13 cellular contexts compared by ENCODE assay signal in the genomic region with DNA sequence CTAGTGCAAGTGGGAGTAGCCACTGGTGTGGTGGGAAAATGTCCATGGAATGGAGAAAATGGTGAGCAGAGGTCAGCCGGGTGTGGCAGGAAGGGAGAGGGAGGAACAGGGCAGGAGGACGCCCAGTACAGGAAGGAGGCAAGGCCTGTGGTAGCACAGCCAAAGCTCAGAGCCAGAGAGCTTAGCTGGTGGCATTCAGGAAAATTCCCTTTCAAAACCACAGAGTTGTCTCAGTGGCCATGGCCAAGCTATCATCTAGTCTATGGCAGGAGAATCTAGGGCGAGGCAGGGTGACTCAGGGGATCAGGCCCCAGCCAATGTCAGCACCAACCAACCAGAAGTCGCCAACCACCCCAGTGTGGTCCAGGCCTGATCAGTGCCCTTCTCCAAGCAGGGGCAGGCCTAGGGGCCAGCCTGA.
DNase-seq lines count a peak whose midpoint lies in the region; ATAC-seq and TF ChIP-seq lines count a peak whose summit lies in the region.
"Had no signal": no experiment of that assay in that cellular context is flagged by ENCODE, and none has a peak within 500 bp of the region (broad histone marks: within the 10 kb centered on the region; RNA-seq: fewer than 3 reads in every experiment).

No MANE protein-coding gene starts in this region.

- no peaks in the 10 kb centered on the region for H3K36me3 Mint-ChIP-seq in activated CD8-positive, alpha-beta T cell treated with anti-CD3 and anti-CD28 coated beads for 36 hours (ENCODE audit: low read depth)
- no peaks in the 10 kb centered on the region for H3K36me3 Mint-ChIP-seq in activated CD8-positive, alpha-beta T cell treated with anti-CD3 and anti-CD28 coated beads, Interleukin-2, amount 10 ng/mL, durations not matched to agents 7 days and 5 days (ENCODE audit: low read depth)
- H3K36me3 Mint-ChIP-seq in effector memory CD8-positive, alpha-beta T cell (ENCODE audit: insufficient read depth), result no peaks in the 10 kb centered on the region

- H3K27me3 ChIP-seq in SJSA1 (replicated peaks) (no peaks in the 10 kb centered on the region), spleen (replicated peaks in 1 of 7) (no peaks in the 10 kb centered on the region)
- H3K27me3 ChIP-seq: tibial nerve had no signal

- ATAC-seq in activated CD8-positive, alpha-beta T cell treated with anti-CD3 and anti-CD28 coated beads for 36 hours, result peak; percentile 37
- no peak for ATAC-seq in activated CD8-positive, alpha-beta T cell treated with anti-CD3 and anti-CD28 coated beads, Interleukin-2, amount 10 ng/mL, durations not matched to agents 7 days and 5 days
- no peak for ATAC-seq in effector memory CD8-positive, alpha-beta T cell (replicated peaks)

- intact Hi-C loops in activated CD8-positive, alpha-beta T cell treated with anti-CD3 and anti-CD28 coated beads for 36 hours (cut with micrococcal nuclease), result no loop called here
- intact Hi-C loops in spleen (cut with DNase I; ENCODE audit: low total_unique reads), result no loop called here

- 63 to 78% (median 65%) methylated on average over 3 to 4 of the region's 4 CpGs for WGBS in spleen, 5 donors

- H3K9me3 Mint-ChIP-seq in activated CD8-positive, alpha-beta T cell treated with anti-CD3 and anti-CD28 coated beads for 36 hours, result no peaks in the 10 kb centered on the region
- H3K9me3 Mint-ChIP-seq in activated CD8-positive, alpha-beta T cell treated with anti-CD3 and anti-CD28 coated beads, Interleukin-2, amount 10 ng/mL, durations not matched to agents 7 days and 5 days (ENCODE audit: insufficient read depth), result no peaks in the 10 kb centered on the region
- H3K9me3 Mint-ChIP-seq in effector memory CD8-positive, alpha-beta T cell, result no peaks in the 10 kb centered on the region
- H3K9me3 Mint-ChIP-seq: nephron had no signal

- no peaks in the 10 kb centered on the region for H3K27me3 Mint-ChIP-seq in activated CD8-positive, alpha-beta T cell treated with anti-CD3 and anti-CD28 coated beads for 36 hours
- H3K27me3 Mint-ChIP-seq in activated CD8-positive, alpha-beta T cell treated with anti-CD3 and anti-CD28 coated beads, Interleukin-2, amount 10 ng/mL, durations not matched to agents 7 days and 5 days (ENCODE audit: low read depth), result no peaks in the 10 kb centered on the region
- H3K27me3 Mint-ChIP-seq in effector memory CD8-positive, alpha-beta T cell, result peaks cover 5 to 36% of the 10 kb centered on the region in 2 donors

- POLR2A ChIA-PET in activated CD8-positive, alpha-beta T cell treated with anti-CD3 and anti-CD28 coated beads for 36 hours (lab: Charles Lee), result no interaction called here
- POLR2A ChIA-PET in activated CD8-positive, alpha-beta T cell treated with anti-CD3 and anti-CD28 coated beads, Interleukin-2, amount 10 ng/mL, durations not matched to agents 7 days and 5 days (lab: Charles Lee), result no interaction called here

- DNase-seq in activated CD8-positive, alpha-beta T cell treated with anti-CD3 and anti-CD28 coated beads for 36 hours, result no peak
- DNase-seq in activated CD8-positive, alpha-beta T cell treated with anti-CD3 and anti-CD28 coated beads, Interleukin-2, amount 10 ng/mL, durations not matched to agents 7 days and 5 days, result no peak
- DNase-seq in SJSA1 (ENCODE audit: low read depth in 1 of 2, low spot score in 2 of 2), result peak; percentile 86 to 94
- peak; percentile 50 for DNase-seq in fibroblast of villous mesenchyme (ENCODE audit: low read depth)
- peak; percentile 79 for DNase-seq in spleen
- DNase-seq in NCI-H146 (lab: John Stamatoyannopoulos, UW), result no peak
- DNase-seq in effector memory CD8-positive, alpha-beta T cell, result no peak
- no peak for DNase-seq in iPS-NIHi7 (ENCODE audit: extremely low spot score)
- DNase-seq: NCI-H2171; stimulated activated CD4-positive, alpha-beta T cell treated with anti-CD3 and anti-CD28 coated beads, Interleukin-4, amount 100 ng/mL, for 24 hours had no signal

- CTCF ChIA-PET in activated CD8-positive, alpha-beta T cell treated with anti-CD3 and anti-CD28 coated beads for 36 hours (lab: Charles Lee), result no interaction called here
- CTCF ChIA-PET in activated CD8-positive, alpha-beta T cell treated with anti-CD3 and anti-CD28 coated beads, Interleukin-2, amount 10 ng/mL, durations not matched to agents 7 days and 5 days (lab: Charles Lee), result no interaction called here

- H3K9me3 ChIP-seq in SJSA1 (replicated peaks) (no peaks in the 10 kb centered on the region), spleen (no peaks in the 10 kb centered on the region)
- H3K9me3 ChIP-seq: tibial nerve had no signal

- H3K36me3 ChIP-seq in SJSA1, result no peaks in the 10 kb centered on the region
- no peaks in the 10 kb centered on the region for H3K36me3 ChIP-seq in spleen
- H3K36me3 ChIP-seq: tibial nerve had no signal

- no peak for TF ChIP-seq POLR2A in spleen (IDR thresholded peaks at IDR 0.05)

- H3K4me3 Mint-ChIP-seq in activated CD8-positive, alpha-beta T cell treated with anti-CD3 and anti-CD28 coated beads for 36 hours, result no peak overlapping the region
- H3K4me3 Mint-ChIP-seq in activated CD8-positive, alpha-beta T cell treated with anti-CD3 and anti-CD28 coated beads, Interleukin-2, amount 10 ng/mL, durations not matched to agents 7 days and 5 days, result no peak overlapping the region
- no peak overlapping the region for H3K4me3 Mint-ChIP-seq in effector memory CD8-positive, alpha-beta T cell
- H3K4me3 Mint-ChIP-seq: nephron had no signal

- H3K27ac ChIP-seq in SJSA1 (peak overlapping the region; percentile 90), spleen (peak overlapping the region; percentile 36 to 85 (median 70))
- H3K27ac ChIP-seq: SK-N-MC had no signal

- H3K4me1 ChIP-seq in SJSA1 (replicated peaks), result peaks cover 61% of the 10 kb centered on the region
- H3K4me1 ChIP-seq in spleen, result peaks cover 0 to 29% (median 0%) of the 10 kb centered on the region in 6 donors

- H3K27ac Mint-ChIP-seq in activated CD8-positive, alpha-beta T cell treated with anti-CD3 and anti-CD28 coated beads for 36 hours, result no peak overlapping the region
- H3K27ac Mint-ChIP-seq in activated CD8-positive, alpha-beta T cell treated with anti-CD3 and anti-CD28 coated beads, Interleukin-2, amount 10 ng/mL, durations not matched to agents 7 days and 5 days, result no peak overlapping the region
- H3K27ac Mint-ChIP-seq in effector memory CD8-positive, alpha-beta T cell, result no peak overlapping the region
- H3K27ac Mint-ChIP-seq: nephron had no signal

- H3K4me3 ChIP-seq in SJSA1 (no peak overlapping the region), fibroblast of villous mesenchyme (ENCODE audit: low read depth, low read length) (no peak overlapping the region), spleen (peak overlapping the region in 3 of 8 donors; percentile 37 to 66 (median 46))
- H3K4me3 ChIP-seq: SK-N-MC, tibial nerve had no signal

- no peak for TF ChIP-seq CTCF in activated CD8-positive, alpha-beta T cell treated with anti-CD3 and anti-CD28 coated beads for 36 hours (IDR thresholded peaks at IDR 0.05)
- TF ChIP-seq CTCF in fibroblast of villous mesenchyme (IDR thresholded peaks at IDR 0.05; ENCODE audit: insufficient read depth, low read depth, low read length), result no peak
- TF ChIP-seq CTCF in spleen (IDR thresholded peaks at IDR 0.05 in 8 of 11, conservative IDR thresholded peaks at IDR 0.05 in 3 of 11), result peak in 1 of 11 experiments; percentile 4

- H3K4me1 Mint-ChIP-seq in activated CD8-positive, alpha-beta T cell treated with anti-CD3 and anti-CD28 coated beads for 36 hours (ENCODE audit: low read depth), result no peaks in the 10 kb centered on the region
- no peaks in the 10 kb centered on the region for H3K4me1 Mint-ChIP-seq in activated CD8-positive, alpha-beta T cell treated with anti-CD3 and anti-CD28 coated beads, Interleukin-2, amount 10 ng/mL, durations not matched to agents 7 days and 5 days (ENCODE audit: low read depth)
- H3K4me1 Mint-ChIP-seq in effector memory CD8-positive, alpha-beta T cell (ENCODE audit: low read depth in 2 of 2), result peaks cover 0 to 1% of the 10 kb centered on the region in 2 donors

Comparison
In these comparisons a context has a peak if more than half of its experiments do, and no peak if none do; other contexts are left out.
1. DNase-seq: peak in SJSA1 (2 of 2), fibroblast of villous mesenchyme (single experiment) and spleen (single experiment); none in activated CD8-positive, alpha-beta T cell treated with anti-CD3 and anti-CD28 coated beads for 36 hours (single experiment), activated CD8-positive, alpha-beta T cell treated with anti-CD3 and anti-CD28 coated beads, Interleukin-2, amount 10 ng/mL, durations not matched to agents 7 days and 5 days (single experiment), NCI-H146 (single experiment), effector memory CD8-positive, alpha-beta T cell (0 of 3) and iPS-NIHi7 (single experiment).